Comparison of ENCODE assay signal across 36 cellular contexts in the genomic region with DNA sequence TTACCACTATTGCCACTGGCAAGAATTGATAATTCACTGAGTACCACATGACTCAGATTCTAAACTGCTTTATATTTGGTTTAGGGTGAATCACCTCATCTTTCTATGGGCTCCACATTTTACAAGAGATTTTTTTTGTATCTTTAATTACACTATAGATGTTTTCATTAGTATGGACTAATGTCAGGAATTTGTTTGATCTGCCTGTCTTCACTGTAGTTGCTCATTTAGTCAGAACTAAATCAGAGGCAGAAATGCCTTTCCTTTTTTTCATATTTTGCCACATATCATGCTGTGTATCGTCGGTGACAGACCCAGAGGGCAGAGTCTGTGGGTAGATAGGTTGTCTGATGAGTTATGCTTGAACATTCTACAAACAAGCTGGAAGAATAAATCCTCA.
DNase-seq lines count a peak whose midpoint lies in the region; ATAC-seq and TF ChIP-seq lines count a peak whose summit lies in the region.
"Had no signal": no experiment of that assay in that cellular context is flagged by ENCODE, and none has a peak within 500 bp of the region (broad histone marks: within the 10 kb centered on the region; RNA-seq: fewer than 3 reads in every experiment).

No MANE protein-coding gene starts in this region.

- H3K4me3 ChIP-seq in GM23248 (no peak overlapping the region), epithelial cell of esophagus (ENCODE audit: low read length) (no peak overlapping the region)
- H3K4me3 ChIP-seq: esophagus muscularis mucosa, heart right ventricle, K562, lung, Peyer's patch, prostate gland, tibial artery had no signal

- H3K79me2 ChIP-seq in GM23248 (ENCODE audit: insufficient read depth) = no peaks in the 10 kb centered on the region

- no peak for ATAC-seq in activated T-cell treated with anti-CD3 and anti-CD28 coated beads, Interleukin-2, amount 50 U/mL, for 4 hours
- no peak for ATAC-seq in HG03280 (IDR thresholded peaks at IDR 0.05; ENCODE audit: unreplicated experiment)
- ATAC-seq: HCT116; heart right ventricle; K562; naive thymus-derived CD8-positive, alpha-beta T cell; sciatic nerve had no signal

- H3F3A ChIP-seq in GM23248 (ENCODE audit: insufficient read depth) = peaks cover 12% of the 10 kb centered on the region; the same call in 1 of the 2 replicates

- TF ChIP-seq CTCF in epithelial cell of esophagus (IDR thresholded peaks at IDR 0.05; ENCODE audit: insufficient read depth, low read depth, low read length, missing control alignments) = no peak

- H3K9me3 Mint-ChIP-seq in activated T-cell treated with anti-CD3 and anti-CD28 coated beads, Interleukin-2, amount 50 U/mL, for 4 hours = no peaks in the 10 kb centered on the region
- H3K9me3 Mint-ChIP-seq: endodermal cell had no signal

- H4K20me1 ChIP-seq in GM23248 (ENCODE audit: insufficient read depth) = no peaks in the 10 kb centered on the region

- no peaks in the 10 kb centered on the region for H3K36me3 ChIP-seq in GM23248 (ENCODE audit: low read depth)
- H3K36me3 ChIP-seq: esophagus muscularis mucosa, heart right ventricle, Peyer's patch, prostate gland, tibial artery, WERI-Rb-1 had no signal

- 26 to 36% methylated on average over 2 of the region's 2 CpGs for WGBS in GM23248 (ENCODE audit: low coverage in 1 of 2, low lambda C conversion rate in 2 of 2, missing lambda C conversion rate in 2 of 2), 2 experiments

- H3K9ac ChIP-seq in GM23248 = no peak overlapping the region

- H3K4me1 ChIP-seq in GM23248 (ENCODE audit: insufficient read depth) = peaks cover 12% of the 10 kb centered on the region
- H3K4me1 ChIP-seq: esophagus muscularis mucosa, heart right ventricle, Peyer's patch, prostate gland, tibial artery had no signal

- no peaks in the 10 kb centered on the region for H3K27me3 Mint-ChIP-seq in activated T-cell treated with anti-CD3 and anti-CD28 coated beads, Interleukin-2, amount 50 U/mL, for 4 hours (ENCODE audit: low read depth)
- H3K27me3 Mint-ChIP-seq: activated naive CD8-positive, alpha-beta T cell; CD4-positive, CD25-positive, alpha-beta regulatory T cell had no signal

- no peaks in the 10 kb centered on the region for H3K9me2 ChIP-seq in GM23248 (ENCODE audit: insufficient read depth)

- H3K27ac ChIP-seq in GM23248 = no peak overlapping the region
- H3K27ac ChIP-seq: esophagus muscularis mucosa, heart right ventricle, Peyer's patch, prostate gland, tibial artery, WERI-Rb-1 had no signal

- peak; percentile 54 for DNase-seq in GM23248
- peak; percentile 18 for DNase-seq in RPMI7951 (ENCODE audit: low read depth)
- peak; percentile 57 for DNase-seq in epithelial cell of esophagus (ENCODE audit: low read depth)
- no peak for DNase-seq in HT-29 (ENCODE audit: low spot score)
- no peak for DNase-seq in stimulated activated CD4-positive, alpha-beta T cell treated with anti-CD3 and anti-CD28 coated beads, Interleukin-15, amount 100 ng/mL, for 24 hours
- DNase-seq in activated T-cell treated with anti-CD3 and anti-CD28 coated beads, Interleukin-2, amount 50 U/mL, for 4 hours = no peak
- DNase-seq: activated CD4-positive, alpha-beta T cell treated with anti-CD3 and anti-CD28 coated beads for 4 hours; activated CD8-positive, alpha-beta memory T cell treated with anti-CD3 and anti-CD28 coated beads for 24 hours; activated effector memory CD4-positive, alpha-beta T cell treated with Interleukin-2 at 50 U/mL for 16 hours; activated T-cell treated with anti-CD3 and anti-CD28 coated beads for 4 hours; anterior cingulate cortex; CD4-positive, CD25-positive, alpha-beta regulatory T cell; central memory CD4-positive, alpha-beta T cell; dermis blood vessel endothelial cell; DMS79 treated with DMSO at 0.1 percent for 48 hours; endodermal cell; heart right ventricle; naive thymus-derived CD8-positive, alpha-beta T cell; NCI-H1105; NCI-H187; NCI-H446 treated with DMSO at 0.1 percent for 48 hours; NCI-H774; nucleus accumbens; Peyer's patch; stimulated activated CD4-positive, alpha-beta T cell treated with anti-CD3 and anti-CD28 coated beads, Interleukin-4, amount 100 ng/mL, for 4 hours; SW 1271; tibial artery; WERI-Rb-1 had no signal

- H3K27me3 ChIP-seq in GM23248 (replicated peaks; ENCODE audit: insufficient read depth) = no peaks in the 10 kb centered on the region; the same call in 1 of the 2 replicates
- H3K27me3 ChIP-seq: esophagus muscularis mucosa, heart right ventricle, Peyer's patch, tibial artery had no signal

- H3K4me2 ChIP-seq in GM23248 (ENCODE audit: unreplicated experiment) = peak overlapping the region; percentile 13

- H3K4me1 Mint-ChIP-seq in activated T-cell treated with anti-CD3 and anti-CD28 coated beads, Interleukin-2, amount 50 U/mL, for 4 hours (ENCODE audit: low read depth) = no peaks in the 10 kb centered on the region
- H3K4me1 Mint-ChIP-seq: CD4-positive, CD25-positive, alpha-beta regulatory T cell; naive thymus-derived CD8-positive, alpha-beta T cell had no signal

- no peak overlapping the region for H3K4me3 Mint-ChIP-seq in activated T-cell treated with anti-CD3 and anti-CD28 coated beads, Interleukin-2, amount 50 U/mL, for 4 hours
- H3K4me3 Mint-ChIP-seq: activated naive CD8-positive, alpha-beta T cell; CD4-positive, CD25-positive, alpha-beta regulatory T cell; endodermal cell; naive thymus-derived CD8-positive, alpha-beta T cell had no signal

- H3K9me3 ChIP-seq in GM23248 (ENCODE audit: low read depth) = no peaks in the 10 kb centered on the region
- H3K9me3 ChIP-seq: esophagus muscularis mucosa, heart right ventricle, Peyer's patch, prostate gland, tibial artery had no signal

- in situ Hi-C loops in GM23248 (cut with MboI) = no loop called here

- no peak overlapping the region for H2AFZ ChIP-seq in GM23248

- H3K36me3 Mint-ChIP-seq in activated T-cell treated with anti-CD3 and anti-CD28 coated beads, Interleukin-2, amount 50 U/mL, for 4 hours (ENCODE audit: insufficient read depth) = no peaks in the 10 kb centered on the region
- H3K36me3 Mint-ChIP-seq: activated naive CD8-positive, alpha-beta T cell; CD4-positive, CD25-positive, alpha-beta regulatory T cell; naive thymus-derived CD8-positive, alpha-beta T cell had no signal

Comparison
In these comparisons a context has a peak if more than half of its experiments do, and no peak if none do; other contexts are left out.
1. DNase-seq: peak in GM23248 (single experiment), RPMI7951 (single experiment) and epithelial cell of esophagus (single experiment); none in HT-29 (single experiment), stimulated activated CD4-positive, alpha-beta T cell treated with anti-CD3 and anti-CD28 coated beads, Interleukin-15, amount 100 ng/mL, for 24 hours (single experiment) and activated T-cell treated with anti-CD3 and anti-CD28 coated beads, Interleukin-2, amount 50 U/mL, for 4 hours (single experiment).